23 cellular contexts compared by ENCODE assay signal in genomic region chr3:32193101-32193500, GRCh38. TPM values are rescaled to one million over a fixed set of nuclear protein-coding genes. Genes with fewer than 3 reads are reported as not detected.
"Had no signal": no experiment of that assay in that cellular context is flagged by ENCODE, and none has a peak within 500 bp of the region (broad histone marks: within the 10 kb centered on the region; RNA-seq: fewer than 3 reads in every experiment).

No MANE protein-coding gene starts in this region.

- H3K9me3 Mint-ChIP-seq: effector memory CD8-positive, alpha-beta T cell; endodermal cell had no signal

- DNase-seq: colonic mucosa; cortex of kidney; dermis blood vessel endothelial cell; dorsolateral prefrontal cortex; effector CD4-positive, alpha-beta T cell; effector CD8-positive, alpha-beta T cell; effector memory CD4-positive, alpha-beta T cell; effector memory CD8-positive, alpha-beta T cell; endodermal cell; esophagus squamous epithelium; foreskin fibroblast; foreskin keratinocyte; foreskin melanocyte; gastrocnemius medialis; glutamatergic neuron; head of caudate nucleus; heart left ventricle; heart right ventricle had no signal

- H3K27ac Mint-ChIP-seq: endodermal cell had no signal

- H3K4me3 ChIP-seq: colonic mucosa, coronary artery, dorsolateral prefrontal cortex, esophagus muscularis mucosa, esophagus squamous epithelium, gastrocnemius medialis, gastroesophageal sphincter, heart left ventricle, heart right ventricle had no signal

- H3K27ac ChIP-seq: colonic mucosa, coronary artery, dorsolateral prefrontal cortex, epithelial cell of prostate, esophagus muscularis mucosa, esophagus squamous epithelium, foreskin keratinocyte, gastrocnemius medialis, gastroesophageal sphincter, heart left ventricle, heart right ventricle had no signal

- ATAC-seq: effector memory CD8-positive, alpha-beta T cell; foreskin keratinocyte; gastrocnemius medialis; gastroesophageal sphincter; heart left ventricle; heart right ventricle had no signal

- H3K27me3 ChIP-seq: colonic mucosa, esophagus muscularis mucosa, esophagus squamous epithelium, gastrocnemius medialis, gastroesophageal sphincter, heart left ventricle, heart right ventricle had no signal

- H3K4me1 ChIP-seq: colonic mucosa, esophagus squamous epithelium, foreskin keratinocyte had no signal

- H3K9me3 ChIP-seq: colonic mucosa, esophagus muscularis mucosa, esophagus squamous epithelium, gastrocnemius medialis, gastroesophageal sphincter, heart left ventricle, heart right ventricle had no signal

- H3K36me3 ChIP-seq: colonic mucosa, esophagus muscularis mucosa, esophagus squamous epithelium, gastrocnemius medialis, gastroesophageal sphincter, heart left ventricle, heart right ventricle had no signal

- H3K4me3 Mint-ChIP-seq: effector memory CD8-positive, alpha-beta T cell; endodermal cell had no signal

RNA-seq across cellular contexts. Expression of gene CMTM8, which starts 45.4 kb away (rescaled TPM):
- total RNA-seq: fibroblast of villous mesenchyme had no signal
